Comparison of ENCODE assay signal across 29 cellular contexts in the genomic region with DNA sequence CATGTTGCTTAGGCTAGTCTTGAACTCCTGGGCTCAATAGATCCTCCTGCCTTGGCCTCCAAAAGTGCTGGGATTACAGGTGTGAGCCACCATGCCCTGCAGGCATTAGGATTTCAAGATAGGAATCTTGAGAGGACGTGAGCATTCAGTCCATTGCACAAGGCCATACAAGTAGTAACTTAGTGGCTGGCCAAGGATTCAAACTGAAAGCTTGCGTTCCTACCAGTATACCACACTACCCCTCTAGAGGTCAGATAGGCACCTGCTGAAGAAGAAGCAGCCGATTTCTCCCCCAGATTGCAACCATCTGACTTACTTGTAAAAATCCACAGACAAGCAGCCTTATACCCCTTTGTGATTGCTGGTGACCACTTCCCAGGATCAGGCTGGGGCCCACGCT.
"Had no signal": no experiment of that assay in that cellular context is flagged by ENCODE, and none has a peak within 500 bp of the region (broad histone marks: within the 10 kb centered on the region; RNA-seq: fewer than 3 reads in every experiment).

No MANE protein-coding gene starts in this region.

- H3K4me3 ChIP-seq: PC-9, SJCRH30, SK-N-MC had no signal

- H3K27me3 ChIP-seq: SJCRH30 had no signal

- H2AFZ ChIP-seq: PC-9 had no signal

- H3K4me1 Mint-ChIP-seq: T-cell had no signal

- H3K9me3 ChIP-seq: SJCRH30 had no signal

- H3K27ac ChIP-seq: KMS-11, PC-9, RWPE1, SJCRH30, SK-N-MC had no signal

- H3K36me3 ChIP-seq: SJCRH30 had no signal

- H3K27ac Mint-ChIP-seq: T-cell had no signal

- H3K36me3 Mint-ChIP-seq: T-cell had no signal

- H3K9ac ChIP-seq: KMS-11 had no signal

- H3K4me3 Mint-ChIP-seq: T-cell had no signal

- DNase-seq: Karpas-422, NCI-H1092, NCI-H1105, NCI-H1417 treated with DMSO at 0.1 percent for 48 hours, NCI-H1436 treated with DMSO at 0.1 percent for 48 hours, NCI-H1694 treated with DMSO at 0.1 percent for 48 hours, NCI-H187 treated with DMSO at 0.1 percent for 48 hours, NCI-H2029, NCI-H2081, NCI-H2171 treated with DMSO at 0.1 percent for 48 hours, NCI-H2227 treated with DMSO at 0.1 percent for 48 hours, NCI-H345, NCI-H446 treated with DMSO at 0.1 percent for 48 hours, NCI-H510A, NCI-H524, NCI-H526, NCI-H69, NCI-H748 treated with DMSO at 0.1 percent for 48 hours, PC-9, SHP77, SIG-M5, SJCRH30, T-cell had no signal

- ATAC-seq: Panc1, Right ventricle myocardium inferior, SK-N-SH treated with all-trans-retinoic acid at 6 μM for 48 hours, T-cell had no signal

- H3K4me1 ChIP-seq: SJCRH30 had no signal

- H3K4me2 ChIP-seq: KMS-11, PC-9 had no signal
